In genomic region chr9:123417289-123418051, GRCh38 we compare ENCODE assay signal across 1 cellular context.
TF ChIP-seq lines count a peak whose summit lies in the region.

No MANE protein-coding gene starts in this region.

TF ChIP-seq in HCT116, 20 proteins besides CTCF, POLR2A, EP300 and RAD21 (continued from another document):
- no peak for TF ChIP-seq ZBTB33 (IDR thresholded peaks at IDR 0.05; ENCODE audit: extremely low read depth, insufficient replicate concordance, low read length)
- no peak for TF ChIP-seq ZNF274 (IDR thresholded peaks at IDR 0.05; ENCODE audit: low read depth, low read length)
- no peak for TF ChIP-seq FOSL1 (IDR thresholded peaks at IDR 0.05; ENCODE audit: low read depth)
- no peak for TF ChIP-seq EGR1 (IDR thresholded peaks at IDR 0.05; ENCODE audit: low read depth)
- no peak for TF ChIP-seq ZFX (IDR thresholded peaks at IDR 0.05)
- no peak for TF ChIP-seq SRF (IDR thresholded peaks at IDR 0.05; ENCODE audit: low read depth)
- no peak for TF ChIP-seq ATF3 (IDR thresholded peaks at IDR 0.05)
- TF ChIP-seq CEBPB (IDR thresholded peaks at IDR 0.05; ENCODE audit: low read depth) = no peak
- TF ChIP-seq YY1 (IDR thresholded peaks at IDR 0.05; ENCODE audit: extremely low read depth, insufficient replicate concordance, low read depth, low read length) = no peak
- TF ChIP-seq EZH2phosphoT487 (IDR thresholded peaks at IDR 0.05; ENCODE audit: borderline replicate concordance) = no peak
- TF ChIP-seq MAX (IDR thresholded peaks at IDR 0.05) = no peak
